24 cellular contexts compared by ENCODE assay signal in the genomic region with DNA sequence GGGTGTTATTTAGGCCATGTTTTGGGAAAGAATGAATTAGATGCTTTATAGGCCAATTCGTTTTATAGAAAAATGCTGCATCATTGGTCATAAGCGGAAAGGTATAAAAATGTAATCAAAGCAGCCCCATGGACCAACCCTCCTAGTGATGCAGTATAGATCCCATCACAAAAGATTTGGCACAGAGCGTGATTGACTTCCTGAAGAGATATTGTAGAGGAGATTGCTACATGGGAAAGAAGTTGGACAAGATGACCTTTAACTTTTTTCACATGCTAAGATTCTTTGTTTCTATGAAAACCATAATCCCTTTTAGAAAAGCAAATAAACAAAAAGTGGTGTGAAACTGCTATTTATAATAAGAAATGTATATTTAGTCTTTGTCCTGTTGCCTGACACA.
"Had no signal": no experiment of that assay in that cellular context is flagged by ENCODE, and none has a peak within 500 bp of the region (broad histone marks: within the 10 kb centered on the region; RNA-seq: fewer than 3 reads in every experiment).

No MANE protein-coding gene starts in this region.

- H3K4me3 Mint-ChIP-seq: IgD-negative memory B cell had no signal

- FAIRE-seq: HTR-8/SVneo, K562, RCC 7860 had no signal

- H3K27ac Mint-ChIP-seq: IgD-negative memory B cell had no signal

- ATAC-seq: K562 had no signal

- H3K4me3 ChIP-seq: K562 had no signal

- DNase-seq: Kasumi-1, MM.1S, NCI-H1092 treated with DMSO at 0.1 percent for 48 hours, NCI-H1436, NCI-H187, NCI-H2029, NCI-H2081 treated with DMSO at 0.1 percent for 48 hours, NCI-H2171, NCI-H226, NCI-H446, NCI-H510A, NCI-H524 treated with DMSO at 0.1 percent for 48 hours, NCI-H69, NCI-H774, Right ventricle myocardium superior, RPMI8226, SIG-M5, SK-N-SH had no signal

- H3K9ac ChIP-seq: KMS-11, SK-N-SH had no signal

- H3K27ac ChIP-seq: HL-60, KMS-11 had no signal

- H3K36me3 Mint-ChIP-seq: IgD-negative memory B cell had no signal

- H3K4me1 Mint-ChIP-seq: IgD-negative memory B cell had no signal

- H3K4me2 ChIP-seq: KMS-11, SK-N-SH had no signal
